39 cellular contexts compared by ENCODE assay signal in genomic region chr5:71743135-71743534, GRCh38. TPM values are rescaled to one million over a fixed set of nuclear protein-coding genes. Genes with fewer than 3 reads are reported as not detected.
A peak's percentile ranks its signal among the peaks of the same experiment; 100 is the strongest.
DNase-seq lines count a peak whose midpoint lies in the region; ATAC-seq and TF ChIP-seq lines count a peak whose summit lies in the region.
"Had no signal": no experiment of that assay in that cellular context is flagged by ENCODE, and none has a peak within 500 bp of the region (broad histone marks: within the 10 kb centered on the region; RNA-seq: fewer than 3 reads in every experiment).

No MANE protein-coding gene starts in this region.

- H3K4me1 Mint-ChIP-seq in activated CD4-positive, alpha-beta T cell treated with anti-CD3 and anti-CD28 coated beads, Interleukin-2, amount 10 ng/mL, durations not matched to agents 24 days and 14 days: no peaks in the 10 kb centered on the region
- H3K4me1 Mint-ChIP-seq in activated CD4-positive, alpha-beta T cell treated with anti-CD3 and anti-CD28 coated beads for 36 hours: no peaks in the 10 kb centered on the region
- peaks cover 18% of the 10 kb centered on the region for H3K4me1 Mint-ChIP-seq in neural progenitor cell
- H3K4me1 Mint-ChIP-seq in endothelial cell (ENCODE audit: unreplicated experiment): peaks cover 6% of the 10 kb centered on the region
- H3K4me1 Mint-ChIP-seq: activated naive CD4-positive, alpha-beta T cell treated with anti-CD3 and anti-CD28 coated beads, Interleukin-2, amount 50 U/mL, for 24 hours; CD14-positive monocyte; natural killer cell had no signal

- TF ChIP-seq CTCF in hepatocyte (IDR thresholded peaks at IDR 0.05; ENCODE audit: poor library complexity) (no peak), neural progenitor cell (IDR thresholded peaks at IDR 0.05) (no peak), endothelial cell (IDR thresholded peaks at IDR 0.05; ENCODE audit: unreplicated experiment) (no peak), Peyer's patch (IDR thresholded peaks at IDR 0.05) (no peak)

- no peaks in the 10 kb centered on the region for H3K36me3 Mint-ChIP-seq in activated CD4-positive, alpha-beta T cell treated with anti-CD3 and anti-CD28 coated beads, Interleukin-2, amount 10 ng/mL, durations not matched to agents 24 days and 14 days (ENCODE audit: low read depth)
- no peaks in the 10 kb centered on the region for H3K36me3 Mint-ChIP-seq in activated CD4-positive, alpha-beta T cell treated with anti-CD3 and anti-CD28 coated beads for 36 hours (ENCODE audit: low read depth)
- H3K36me3 Mint-ChIP-seq in neural progenitor cell: no peaks in the 10 kb centered on the region
- H3K36me3 Mint-ChIP-seq in endothelial cell (ENCODE audit: low read depth, unreplicated experiment): no peaks in the 10 kb centered on the region
- H3K36me3 Mint-ChIP-seq: activated naive CD4-positive, alpha-beta T cell treated with anti-CD3 and anti-CD28 coated beads, Interleukin-2, amount 50 U/mL, for 24 hours; CD14-positive monocyte; mesothelial cell of epicardium; natural killer cell had no signal

- H3K4me3 ChIP-seq in hepatocyte (no peak overlapping the region), neural progenitor cell (no peak overlapping the region), Peyer's patch (no peak overlapping the region)
- H3K4me3 ChIP-seq: breast epithelium, ovary, smooth muscle cell, tibial nerve had no signal

- intact Hi-C loops in activated CD4-positive, alpha-beta T cell treated with anti-CD3 and anti-CD28 coated beads, Interleukin-2, amount 10 ng/mL, durations not matched to agents 24 days and 14 days (cut with micrococcal nuclease): no loop called here
- intact Hi-C loops in activated CD4-positive, alpha-beta T cell treated with anti-CD3 and anti-CD28 coated beads for 36 hours (cut with DNase I, micrococcal nuclease): no loop called here

- POLR2A ChIA-PET in activated CD4-positive, alpha-beta T cell treated with anti-CD3 and anti-CD28 coated beads for 36 hours (lab: Charles Lee): no interaction called here

- no peak overlapping the region for H3K9ac ChIP-seq in neural progenitor cell

- no peak for TF ChIP-seq POLR2A in Peyer's patch (IDR thresholded peaks at IDR 0.05)

- H3K79me2 ChIP-seq in hepatocyte: no peaks in the 10 kb centered on the region
- H3K79me2 ChIP-seq in neural progenitor cell (ENCODE audit: low read depth): no peaks in the 10 kb centered on the region

- peaks cover 5% of the 10 kb centered on the region for H3K27me3 Mint-ChIP-seq in activated CD4-positive, alpha-beta T cell treated with anti-CD3 and anti-CD28 coated beads, Interleukin-2, amount 10 ng/mL, durations not matched to agents 24 days and 14 days
- H3K27me3 Mint-ChIP-seq in activated CD4-positive, alpha-beta T cell treated with anti-CD3 and anti-CD28 coated beads for 36 hours: peaks cover 11% of the 10 kb centered on the region
- H3K27me3 Mint-ChIP-seq in neural progenitor cell (ENCODE audit: insufficient read depth, low read depth) (no peaks in the 10 kb centered on the region), endothelial cell (ENCODE audit: unreplicated experiment) (no peaks in the 10 kb centered on the region)

- H3K4me2 ChIP-seq in hepatocyte (peak overlapping the region; percentile 24), neural progenitor cell (no peak overlapping the region)
- H3K4me2 ChIP-seq: smooth muscle cell had no signal

- no peaks in the 10 kb centered on the region for H3K36me3 ChIP-seq in hepatocyte (replicated peaks; ENCODE audit: insufficient read depth, low read depth)
- no peaks in the 10 kb centered on the region for H3K36me3 ChIP-seq in neural progenitor cell
- no peaks in the 10 kb centered on the region for H3K36me3 ChIP-seq in Peyer's patch
- H3K36me3 ChIP-seq: breast epithelium, ovary, tibial nerve had no signal

- H3K27ac ChIP-seq in hepatocyte (no peak overlapping the region), neural progenitor cell (no peak overlapping the region), Peyer's patch (peak overlapping the region in 1 of 4 donors; percentile 71)
- H3K27ac ChIP-seq: epithelial cell of prostate, ovary, tibial nerve had no signal

- no peaks in the 10 kb centered on the region for H3K27me3 ChIP-seq in hepatocyte
- H3K27me3 ChIP-seq in neural progenitor cell: no peaks in the 10 kb centered on the region
- no peaks in the 10 kb centered on the region for H3K27me3 ChIP-seq in Peyer's patch
- H3K27me3 ChIP-seq: breast epithelium, ovary, tibial nerve had no signal

- no peaks in the 10 kb centered on the region for H3K9me3 ChIP-seq in hepatocyte (ENCODE audit: low read depth)
- no peaks in the 10 kb centered on the region for H3K9me3 ChIP-seq in neural progenitor cell (ENCODE audit: low read depth)
- H3K9me3 ChIP-seq in Peyer's patch: no peaks in the 10 kb centered on the region
- H3K9me3 ChIP-seq: breast epithelium, Caco-2, ovary, tibial nerve had no signal

- H4K20me1 ChIP-seq in hepatocyte (ENCODE audit: insufficient read depth, poor library complexity, severe bottlenecking) (no peaks in the 10 kb centered on the region), neural progenitor cell (ENCODE audit: low read depth) (no peaks in the 10 kb centered on the region)

- WGBS in hepatocyte (ENCODE audit: low lambda C conversion rate, missing lambda C conversion rate): 67% methylated on average over 6 of the region's 6 CpGs

- H3K9me3 Mint-ChIP-seq in activated CD4-positive, alpha-beta T cell treated with anti-CD3 and anti-CD28 coated beads, Interleukin-2, amount 10 ng/mL, durations not matched to agents 24 days and 14 days: no peaks in the 10 kb centered on the region
- H3K9me3 Mint-ChIP-seq in activated CD4-positive, alpha-beta T cell treated with anti-CD3 and anti-CD28 coated beads for 36 hours (ENCODE audit: low read depth): no peaks in the 10 kb centered on the region
- H3K9me3 Mint-ChIP-seq in neural progenitor cell: no peaks in the 10 kb centered on the region
- H3K9me3 Mint-ChIP-seq in endothelial cell (ENCODE audit: unreplicated experiment): no peaks in the 10 kb centered on the region
- H3K9me3 Mint-ChIP-seq: activated T-helper 2 cell treated with anti-CD3 and anti-CD28 coated beads, Interferon-gamma antibody, Interleukin-2, Interleukin-4, amounts not matched to agents 10 μg/mL and 5 μg/mL and 100 μg/mL, durations not matched to agents 14 hours and 24 hours and 36 hours; mesothelial cell of epicardium; natural killer cell had no signal

- H3K4me3 Mint-ChIP-seq in activated CD4-positive, alpha-beta T cell treated with anti-CD3 and anti-CD28 coated beads, Interleukin-2, amount 10 ng/mL, durations not matched to agents 24 days and 14 days: no peak overlapping the region
- H3K4me3 Mint-ChIP-seq in activated CD4-positive, alpha-beta T cell treated with anti-CD3 and anti-CD28 coated beads for 36 hours: no peak overlapping the region
- H3K4me3 Mint-ChIP-seq in neural progenitor cell: no peak overlapping the region
- H3K4me3 Mint-ChIP-seq in endothelial cell (ENCODE audit: unreplicated experiment): no peak overlapping the region
- H3K4me3 Mint-ChIP-seq: activated naive CD4-positive, alpha-beta T cell treated with anti-CD3 and anti-CD28 coated beads, Interleukin-2, amount 50 U/mL, for 24 hours; CD14-positive monocyte; mesothelial cell of epicardium; natural killer cell; stimulated activated naive CD8-positive, alpha-beta T cell treated with anti-CD3 and anti-CD28 coated beads, Interleukin-15, Interleukin-2, amounts not matched to agents 100 ng/mL and 50 ng/mL, for 24 hours had no signal

- H3K4me1 ChIP-seq in hepatocyte (ENCODE audit: insufficient read depth) (no peaks in the 10 kb centered on the region), neural progenitor cell (no peaks in the 10 kb centered on the region), Peyer's patch (peaks cover 0 to 29% (median 0%) of the 10 kb centered on the region in 4 donors)
- H3K4me1 ChIP-seq: breast epithelium, Caco-2, tibial nerve had no signal

- no peaks in the 10 kb centered on the region for H3F3A ChIP-seq in neural progenitor cell (ENCODE audit: low read depth)

- H2AFZ ChIP-seq in hepatocyte (no peak overlapping the region), neural progenitor cell (replicated peaks) (peak overlapping the region; percentile 42)

- H3K27ac Mint-ChIP-seq in activated CD4-positive, alpha-beta T cell treated with anti-CD3 and anti-CD28 coated beads, Interleukin-2, amount 10 ng/mL, durations not matched to agents 24 days and 14 days: no peak overlapping the region
- H3K27ac Mint-ChIP-seq in activated CD4-positive, alpha-beta T cell treated with anti-CD3 and anti-CD28 coated beads for 36 hours: no peak overlapping the region
- no peak overlapping the region for H3K27ac Mint-ChIP-seq in neural progenitor cell
- H3K27ac Mint-ChIP-seq in endothelial cell (ENCODE audit: unreplicated experiment): no peak overlapping the region
- H3K27ac Mint-ChIP-seq: activated naive CD4-positive, alpha-beta T cell treated with anti-CD3 and anti-CD28 coated beads, Interleukin-2, amount 50 U/mL, for 24 hours; activated T-helper 2 cell treated with anti-CD3 and anti-CD28 coated beads, Interferon-gamma antibody, Interleukin-2, Interleukin-4, amounts not matched to agents 10 μg/mL and 5 μg/mL and 100 μg/mL, durations not matched to agents 14 hours and 24 hours and 36 hours; CD14-positive monocyte; mesothelial cell of epicardium; natural killer cell; stimulated activated naive CD8-positive, alpha-beta T cell treated with anti-CD3 and anti-CD28 coated beads, Interleukin-15, Interleukin-2, amounts not matched to agents 100 ng/mL and 50 ng/mL, for 24 hours had no signal

- CTCF ChIA-PET in activated CD4-positive, alpha-beta T cell treated with anti-CD3 and anti-CD28 coated beads for 36 hours (lab: Charles Lee): no interaction called here

- DNase-seq in activated CD4-positive, alpha-beta T cell treated with anti-CD3 and anti-CD28 coated beads, Interleukin-2, amount 10 ng/mL, durations not matched to agents 24 days and 14 days: peak; percentile 8
- DNase-seq in activated CD4-positive, alpha-beta T cell treated with anti-CD3 and anti-CD28 coated beads for 36 hours: no peak
- DNase-seq in hepatocyte (ENCODE audit: low spot score) (no peak), neural progenitor cell (ENCODE audit: low spot score) (no peak), endothelial cell (ENCODE audit: low spot score) (no peak), Peyer's patch (no peak)
- DNase-seq: activated CD4-positive, alpha-beta T cell treated with anti-CD3 and anti-CD28 coated beads for 4 hours; activated CD8-positive, alpha-beta memory T cell treated with anti-CD3 and anti-CD28 coated beads for 24 hours; activated T-cell treated with anti-CD3 and anti-CD28 coated beads for 4 hours; Caco-2; DMS79; effector CD8-positive, alpha-beta T cell; GDM1; KG1; natural killer cell; NCI-H1105; NCI-H187; NCI-H2171; NCI-H82; ovary; SIG-M5; stimulated activated CD4-positive, alpha-beta T cell treated with anti-CD3 and anti-CD28 coated beads, Interleukin-1b, Interleukin-23, amount 100 ng/mL, for 48 hours; SW 1271 had no signal

- no peak for ATAC-seq in activated CD4-positive, alpha-beta T cell treated with anti-CD3 and anti-CD28 coated beads for 36 hours
- no peak for ATAC-seq in GM18520 (IDR thresholded peaks at IDR 0.05; ENCODE audit: unreplicated experiment)
- no peak for ATAC-seq in GM21737 (IDR thresholded peaks at IDR 0.05; ENCODE audit: unreplicated experiment)
- ATAC-seq: natural killer cell had no signal

- no peaks in the 10 kb centered on the region for H3K9me2 ChIP-seq in hepatocyte (replicated peaks; ENCODE audit: insufficient read depth)

RNA-seq across cellular contexts. Expression of gene CARTPT, which starts 24.1 kb away (rescaled TPM):
- total RNA-seq in activated CD4-positive, alpha-beta T cell treated with anti-CD3 and anti-CD28 coated beads, Interleukin-2, amount 10 ng/mL, durations not matched to agents 24 days and 14 days: not detected in 2 replicates
- total RNA-seq in activated CD4-positive, alpha-beta T cell treated with anti-CD3 and anti-CD28 coated beads for 36 hours: not detected
- total RNA-seq in hepatocyte (0.60 and 3.3 TPM in 2 replicates), neural progenitor cell (ENCODE audit: low replicate concordance) (not detected in 2 replicates), endothelial cell (ENCODE audit: unreplicated experiment) (148 TPM), Peyer's patch (not detected)
- polyA plus RNA-seq in hepatocyte: 0.57 TPM in 1 of 2 replicates, not detected in the other
- total RNA-seq: A172; activated T-helper 2 cell treated with anti-CD3 and anti-CD28 coated beads, Interferon-gamma antibody, Interleukin-2, Interleukin-4, amounts not matched to agents 10 μg/mL and 5 μg/mL and 100 μg/mL, durations not matched to agents 14 hours and 24 hours and 36 hours; breast epithelium; Caco-2; H4; liver; MCF 10A; mesothelial cell of epicardium; natural killer cell; NCI-H460; smooth muscle cell; tibial nerve had no signal
- polyA plus RNA-seq: CD14-positive monocyte, liver, ovary, smooth muscle cell had no signal

Comparison
In these comparisons a context has a peak if more than half of its experiments do, and no peak if none do; other contexts are left out.
1. RNA of gene CARTPT, which starts 24.1 kb away (total RNA-seq): 148 TPM in endothelial cell (single experiment); 0.60 to 3.3 TPM in hepatocyte, not detected in activated CD4-positive, alpha-beta T cell treated with anti-CD3 and anti-CD28 coated beads, Interleukin-2, amount 10 ng/mL, durations not matched to agents 24 days and 14 days, not detected in activated CD4-positive, alpha-beta T cell treated with anti-CD3 and anti-CD28 coated beads for 36 hours, not detected in neural progenitor cell and not detected in Peyer's patch; every median in the first group is over 10 times any median in the second.